In the genomic region with DNA sequence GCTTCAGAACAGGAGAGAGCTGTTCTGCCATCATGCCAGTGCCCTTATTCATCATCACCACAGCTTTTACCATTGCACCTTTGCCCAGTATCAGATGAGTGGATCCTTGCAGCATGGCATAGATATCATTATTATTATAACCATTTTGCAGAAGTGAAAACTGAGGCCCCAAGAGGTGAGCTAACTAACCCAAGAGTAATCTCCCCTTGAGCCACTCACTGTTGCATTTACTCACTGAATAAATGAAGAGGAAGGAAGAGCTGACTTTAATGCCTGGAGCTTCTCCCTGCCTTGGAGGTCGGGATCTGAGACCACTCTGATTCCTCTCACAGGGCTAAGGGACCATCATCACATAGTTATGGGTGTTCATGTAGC, we compare ENCODE assay signal across 17 cellular contexts. TPM values are rescaled to one million over a fixed set of nuclear protein-coding genes. Genes with fewer than 3 reads are reported as not detected.
DNase-seq lines count a peak whose midpoint lies in the region; ATAC-seq, FAIRE-seq and TF ChIP-seq lines count a peak whose summit lies in the region.
"Had no signal": no experiment of that assay in that cellular context is flagged by ENCODE, and none has a peak within 500 bp of the region (broad histone marks: within the 10 kb centered on the region; RNA-seq: fewer than 3 reads in every experiment).

No MANE protein-coding gene starts in this region.

- H3F3A ChIP-seq in PC-9 (ENCODE audit: insufficient read depth, low read depth), result peaks cover 16% of the 10 kb centered on the region; the same call in 1 of the 2 replicates

- TF ChIP-seq EP300 in A549 (IDR thresholded peaks at IDR 0.05) (no peak), sigmoid colon (IDR thresholded peaks at IDR 0.05) (no peak)

- TF ChIP-seq RAD21 in A549 (conservative IDR thresholded peaks at IDR 0.05 in 1 of 2, IDR thresholded peaks at IDR 0.05 in 1 of 2), result no peak

- POLR2A ChIA-PET in A549 (lab: Yijun Ruan, JAX) (no interaction called here), PC-9 (lab: Charles Lee; ENCODE audit: unreplicated experiment) (interaction anchor here (0.7 kb wide), 1 partner anchor 44 kb away, joined by 3 read pairs; no protein-coding TSS in a partner anchor)

- H3K9me2 ChIP-seq in PC-9 (ENCODE audit: insufficient read depth), result no peaks in the 10 kb centered on the region

- H3K4me1 ChIP-seq in A549 (peaks cover 25% of the 10 kb centered on the region), PC-9 (replicated peaks; ENCODE audit: insufficient read depth) (peaks cover 39% of the 10 kb centered on the region), esophagus squamous epithelium (peaks cover 11 to 63% (median 41%) of the 10 kb centered on the region in 3 donors), sigmoid colon (peaks cover 0 to 29% (median 24%) of the 10 kb centered on the region in 4 donors), colonic mucosa (no peaks in the 10 kb centered on the region)
- H3K4me1 ChIP-seq: adrenal gland, Caco-2 had no signal

- no peak overlapping the region for H3K9ac ChIP-seq in colonic mucosa (ENCODE audit: low read depth in 2 of 2, low read length in 2 of 2)

- DNase-seq in A549 (ENCODE audit: low read depth in 1 of 2, low spot score in 1 of 2) (no peak), PC-9 (no peak), esophagus squamous epithelium (lab: John Stamatoyannopoulos, UW) (no peak), sigmoid colon (no peak), foreskin melanocyte (no peak), colonic mucosa (no peak), DMS153 treated with DMSO at 0.1 percent for 48 hours (lab: John Stamatoyannopoulos, UW; ENCODE audit: unreplicated experiment) (no peak)
- no peak for DNase-seq in activated T-cell treated with anti-CD3 and anti-CD28 coated beads, Interleukin-2, amount 50 U/mL, for 1 hour
- DNase-seq: activated B cell treated with CpG ODN at 0.5 μM for 24 hours; activated CD8-positive, alpha-beta memory T cell treated with anti-CD3 and anti-CD28 coated beads for 24 hours; KG1; NCI-H1105 treated with DMSO at 0.1 percent for 48 hours; NCI-H2171 treated with DMSO at 0.1 percent for 48 hours; nucleus accumbens had no signal

- no peaks in the 10 kb centered on the region for H3K36me3 ChIP-seq in PC-9 (ENCODE audit: low read depth)
- H3K36me3 ChIP-seq in esophagus squamous epithelium, result no peaks in the 10 kb centered on the region
- H3K36me3 ChIP-seq in sigmoid colon, result no peaks in the 10 kb centered on the region
- H3K36me3 ChIP-seq in colonic mucosa, result no peaks in the 10 kb centered on the region
- H3K36me3 ChIP-seq: adrenal gland had no signal

- TF ChIP-seq CTCF in A549 (IDR thresholded peaks at IDR 0.05), result no peak
- no peak for TF ChIP-seq CTCF in PC-9 (conservative IDR thresholded peaks at IDR 0.05)
- TF ChIP-seq CTCF in esophagus squamous epithelium (IDR thresholded peaks at IDR 0.05), result no peak
- no peak for TF ChIP-seq CTCF in sigmoid colon (IDR thresholded peaks at IDR 0.05)
- no peak for TF ChIP-seq CTCF in colonic mucosa (IDR thresholded peaks at IDR 0.05)

- BruUV-seq in PC-9 (replicated peaks; lab: Mats Ljungman, UMichigan), result no TSS peak

- CTCF ChIA-PET in A549 (lab: Yijun Ruan, JAX), result interaction anchor here (0.6 to 5.1 kb wide), 4 partner anchors 30 to 149 kb away, joined by 3 to 31 read pairs (median 3); a partner anchor contains a TSS
- CTCF ChIA-PET in PC-9 (lab: Charles Lee), result interaction anchor here (0.9 kb wide), 1 partner anchor 10 kb away, joined by 4 read pairs; no protein-coding TSS in a partner anchor

- no peaks in the 10 kb centered on the region for H4K20me1 ChIP-seq in PC-9 (ENCODE audit: insufficient read depth)

- H3K4me2 ChIP-seq in A549 (peak overlapping the region; percentile 62), PC-9 (peak overlapping the region; percentile 67)

- ATAC-seq in A549, result no peak

- intact Hi-C loops in PC-9 (cut with micrococcal nuclease; ENCODE audit: unreplicated experiment) (loop anchor here (2.0 kb wide), 1 partner anchor 40 kb away; no protein-coding TSS in a partner anchor), esophagus squamous epithelium (cut with DNase I) (no loop called here), sigmoid colon (cut with DNase I) (loop anchor here (5.0 kb wide), 1 partner anchor 86 kb away; a partner anchor contains a TSS), colonic mucosa (cut with DNase I) (no loop called here)

- H3K79me2 ChIP-seq in PC-9 (ENCODE audit: low read depth), result no peaks in the 10 kb centered on the region

- H3K9me3 ChIP-seq in A549 (no peaks in the 10 kb centered on the region), PC-9 (ENCODE audit: insufficient read depth, low read depth) (no peaks in the 10 kb centered on the region), esophagus squamous epithelium (no peaks in the 10 kb centered on the region), sigmoid colon (no peaks in the 10 kb centered on the region), colonic mucosa (no peaks in the 10 kb centered on the region)
- H3K9me3 ChIP-seq: adrenal gland, Caco-2 had no signal

- TF ChIP-seq POLR2A in A549 (IDR thresholded peaks at IDR 0.05; ENCODE audit: low read length) (no peak), esophagus squamous epithelium (IDR thresholded peaks at IDR 0.05) (no peak), sigmoid colon (IDR thresholded peaks at IDR 0.05) (no peak)

- H3K4me3 ChIP-seq in A549 (no peak overlapping the region), PC-9 (peak overlapping the region; percentile 12; the same call in 1 of the 2 replicates), esophagus squamous epithelium (no peak overlapping the region), sigmoid colon (no peak overlapping the region), colonic mucosa (no peak overlapping the region)
- H3K4me3 ChIP-seq: adrenal gland had no signal

- peak overlapping the region in 1 of 2 experiments; percentile 60; a peak in 3 of 6 replicates for H3K27ac ChIP-seq in A549
- peak overlapping the region; percentile 49 for H3K27ac ChIP-seq in PC-9
- H3K27ac ChIP-seq in esophagus squamous epithelium, result peak overlapping the region; percentile 71 to 82 (median 80)
- peak overlapping the region; percentile 54 to 77 (median 69) for H3K27ac ChIP-seq in sigmoid colon
- no peak overlapping the region for H3K27ac ChIP-seq in colonic mucosa

- H3K27me3 ChIP-seq in PC-9 (ENCODE audit: insufficient read depth, low read depth) (no peaks in the 10 kb centered on the region), esophagus squamous epithelium (no peaks in the 10 kb centered on the region), sigmoid colon (no peaks in the 10 kb centered on the region), colonic mucosa (no peaks in the 10 kb centered on the region)

- no peak overlapping the region for H2AFZ ChIP-seq in PC-9

- WGBS in A549 (ENCODE audit: missing lambda C conversion rate), result 100% methylated on average over 1 of the region's 1 CpG
- WGBS in esophagus squamous epithelium, 2 donors, result 50% methylated on average over 1 of the region's 1 CpG; no CpG with 5 or more reads in 1 of the 2 donors
- WGBS in sigmoid colon, 2 donors, result 61 to 86% methylated on average over 1 of the region's 1 CpG

- FAIRE-seq in A549 (lab: Jason Lieb, UNC), result no peak
- FAIRE-seq: endometrium had no signal

TF ChIP-seq in A549, 52 proteins besides CTCF, POLR2A, EP300 and RAD21:
- TF ChIP-seq NFE2L2 (conservative IDR thresholded peaks at IDR 0.05; ENCODE audit: low read length) (no peak), MAFK (IDR thresholded peaks at IDR 0.05; ENCODE audit: partially characterized antibody) (no peak)

RNA-seq across cellular contexts. Expression of a gene that starts 32.0 kb away (rescaled TPM):
- polyA plus RNA-seq in A549 (2011; rRNA removed) (4.2 and 4.7 TPM in 2 replicates), A549 (2017; fragmentation: RNase III; extraction: RNeasy Plus Mini Kit Qiagen cat#74134 plus additional on column Dnase treatment) (3.7 to 4.2 TPM (median 3.7 TPM) in 3 replicates), sigmoid colon (1 to 10 TPM; 1.8 to 8.3 (median 2.8) TPM)
- 1.2 and 1.6 TPM in 2 replicates for polyA plus RNA-seq in A549 (2012; cell fraction: cytosol; rRNA removed)
- polyA plus RNA-seq in A549 (2012; cell fraction: nucleus; rRNA removed), result 1.7 and 2.1 TPM in 2 replicates
- polyA minus RNA-seq in A549 (2011; rRNA and poly(A)+ RNA removed), result 8.4 and 9.8 TPM in 2 replicates
- total RNA-seq in PC-9 (2021) (7.4 and 9.2 TPM in 2 replicates), esophagus squamous epithelium (1 to 10 TPM; 4.1 to 8.8 (median 4.4) TPM), sigmoid colon (10 to 100 TPM in 1 of 4 donors, 1 to 10 TPM in 3; 3.9 to 57.3 (median 4.6) TPM), colonic mucosa (10 to 100 TPM in 1 of 2 donors, 1 to 10 TPM in 1; 7.2 to 20.4 TPM)
- total RNA-seq: activated B cell treated with CpG ODN at 0.5 μM for 24 hours had no signal

Comparison
In these comparisons a context has a peak if more than half of its experiments do, and no peak if none do; other contexts are left out.
1. intact Hi-C loops: an anchor here in PC-9 (2.0 kb wide) and sigmoid colon (5.0 kb wide); none called in esophagus squamous epithelium and colonic mucosa.